ENCODE assay signal across 8 cellular contexts in genomic region chr3:123979525-123980481, GRCh38. TPM values are rescaled to one million over a fixed set of nuclear protein-coding genes. Genes with fewer than 3 reads are reported as not detected.
DNase-seq lines count a peak whose midpoint lies in the region; ATAC-seq and TF ChIP-seq lines count a peak whose summit lies in the region.
"Not testable (repeated sequence)": the region's sequence is repeated elsewhere in the genome, so short reads cannot be mapped to it uniquely, and the experiment has no call there.

No MANE protein-coding gene starts in this region.

- TF ChIP-seq POLR2A in stomach (IDR thresholded peaks at IDR 0.05): not testable (repeated sequence)

- H3K4me3 ChIP-seq in mammary epithelial cell (replicated peaks in 1 of 3; ENCODE audit: insufficient read depth in 1 of 3, low read depth in 2 of 3, low read length in 3 of 3) (peak overlapping the region in 2 of 3 experiments; percentile 20 to 34), left ventricle myocardium inferior (peak overlapping the region; percentile 53), stomach (peak overlapping the region; percentile 31 to 43 (median 32))

- dilution Hi-C loops in mammary epithelial cell (cut with HindIII; ENCODE audit: low sequenced_read_pairs): not testable (repeated sequence)

- H3K36me3 ChIP-seq in mammary epithelial cell (ENCODE audit: insufficient read depth, low read length); left ventricle myocardium inferior; stomach: not testable (repeated sequence)

- not testable (repeated sequence) for H3K9me3 Mint-ChIP-seq in natural killer cell

- H3K36me3 Mint-ChIP-seq in natural killer cell: not testable (repeated sequence)

- 10% methylated on average over 22 of the region's 29 CpGs for WGBS in mammary epithelial cell (ENCODE audit: low coverage, missing lambda C conversion rate)
- 9 to 18% (median 11%) methylated on average over 25 to 28 of the region's 29 CpGs for WGBS in stomach, 5 donors

- DNase-seq in COLO829 (ENCODE audit: low spot score): peak; percentile 51
- DNase-seq in NCI-H2227 (lab: John Stamatoyannopoulos, UW; ENCODE audit: unreplicated experiment): peak; percentile 74
- DNase-seq in mammary epithelial cell: peak; percentile 19
- not testable (repeated sequence) for DNase-seq in left ventricle myocardium inferior, natural killer cell
- DNase-seq in stomach: peak; percentile 31

- peak; percentile 50 for ATAC-seq in HG02610 (IDR thresholded peaks at IDR 0.05; ENCODE audit: unreplicated experiment)
- ATAC-seq in natural killer cell: peak; percentile 76 to 90 (median 88)

- H3K27me3 ChIP-seq in mammary epithelial cell (ENCODE audit: insufficient read depth, low read length): not testable (repeated sequence)
- H3K27me3 ChIP-seq in left ventricle myocardium inferior (ENCODE audit: low read depth): peaks cover 36% of the 10 kb centered on the region
- peaks cover 0 to 31% (median 8%) of the 10 kb centered on the region in 3 donors for H3K27me3 ChIP-seq in stomach

- H3K9me3 ChIP-seq in mammary epithelial cell (replicated peaks; ENCODE audit: insufficient read depth, low read length); left ventricle myocardium inferior (replicated peaks); stomach: not testable (repeated sequence)

- H2AFZ ChIP-seq in mammary epithelial cell (ENCODE audit: low read depth, low read length): peak overlapping the region; percentile 85

- intact Hi-C loops in mammary epithelial cell (cut with micrococcal nuclease): loop anchor here (1.0 to 5.0 kb wide), 2 partner anchors 258 to 328 kb away; no protein-coding TSS in a partner anchor
- intact Hi-C loops in left ventricle myocardium inferior (cut with micrococcal nuclease); natural killer cell (cut with micrococcal nuclease); stomach (cut with DNase I; ENCODE audit: low total_unique reads): not testable (repeated sequence)

- peak overlapping the region; percentile 83 for H3K4me2 ChIP-seq in mammary epithelial cell (ENCODE audit: insufficient read depth, low read depth, low read length)

- not testable (repeated sequence) for H3K4me1 Mint-ChIP-seq in natural killer cell

- H4K20me1 ChIP-seq in mammary epithelial cell (ENCODE audit: insufficient read depth, low read length): not testable (repeated sequence)

- H3K9ac ChIP-seq in mammary epithelial cell (ENCODE audit: insufficient read depth, low read length): not testable (repeated sequence)

- H3K4me1 ChIP-seq in mammary epithelial cell (ENCODE audit: insufficient read depth, low read length): peaks cover 28% of the 10 kb centered on the region
- not testable (repeated sequence) for H3K4me1 ChIP-seq in left ventricle myocardium inferior, stomach

- TF ChIP-seq EP300 in stomach (IDR thresholded peaks at IDR 0.05): not testable (repeated sequence)

- peaks cover 22 to 48% of the 10 kb centered on the region in 2 donors for H3K27me3 Mint-ChIP-seq in natural killer cell (ENCODE audit: low read depth in 2 of 2)

- TF ChIP-seq CTCF in VCaP (conservative IDR thresholded peaks at IDR 0.05): peak; percentile 86
- peak; percentile 44 to 54 for TF ChIP-seq CTCF in mammary epithelial cell (conservative IDR thresholded peaks at IDR 0.05 in 1 of 2, IDR thresholded peaks at IDR 0.05 in 1 of 2; ENCODE audit: extremely low read depth in 1 of 2, insufficient read depth in 1 of 2, low read depth in 1 of 2, low read length in 2 of 2)
- peak; percentile 82 for TF ChIP-seq CTCF in left ventricle myocardium inferior (IDR thresholded peaks at IDR 0.05; ENCODE audit: borderline replicate concordance)
- TF ChIP-seq CTCF in natural killer cell (IDR thresholded peaks at IDR 0.05): peak; percentile 75
- TF ChIP-seq CTCF in stomach (IDR thresholded peaks at IDR 0.05): peak in 5 of 7 experiments; percentile 49 to 71 (median 68)

- CTCF ChIA-PET in mammary epithelial cell (lab: Charles Lee; ENCODE audit: low non-redundant PET): interaction anchor here (0.6 kb wide), 1 partner anchor 39 kb away, joined by 4 read pairs; no protein-coding TSS in a partner anchor

- not testable (repeated sequence) for H3K27ac Mint-ChIP-seq in natural killer cell

- H3K79me2 ChIP-seq in mammary epithelial cell (ENCODE audit: insufficient read depth, low read length): not testable (repeated sequence)

- H3K27ac ChIP-seq in VCaP: 0 out of 2 replicates have a peak overlapping the region, but pooled peaks have one; percentile 18
- not testable (repeated sequence) for H3K27ac ChIP-seq in mammary epithelial cell (ENCODE audit: insufficient read depth, low read depth, low read length); left ventricle myocardium inferior (replicated peaks); stomach

- not testable (repeated sequence) for BruUV-seq in mammary epithelial cell (replicated peaks; lab: Mats Ljungman, UMichigan)

- in situ Hi-C loops in mammary epithelial cell (cut with MboI; ENCODE audit: low sequenced_read_pairs in 2 of 2): not testable (repeated sequence)

- not testable (repeated sequence) for H3K4me3 Mint-ChIP-seq in natural killer cell

RNA-seq across cellular contexts. Expression of gene ROPN1, which starts 12.1 kb away (rescaled TPM):
- total RNA-seq in mammary epithelial cell (under 1 TPM; 0.33 to 0.92 TPM), left ventricle myocardium inferior (not detected), natural killer cell (not detected), stomach (under 1 TPM in 1 of 5 donors, not detected in 4; 0.55 TPM)
- polyA plus RNA-seq in mammary epithelial cell (1.7 TPM), stomach (under 1 TPM in 1 of 3 donors, not detected in 2; 0.15 TPM)
- polyA minus RNA-seq in mammary epithelial cell: not detected

RNA-seq across cellular contexts. Expression of gene CCDC14, which starts 18.8 kb away (rescaled TPM):
- total RNA-seq in mammary epithelial cell: 10 to 100 TPM; 34.1 to 39.7 TPM
- polyA plus RNA-seq in mammary epithelial cell: 28.5 TPM
- 7.5 TPM for polyA minus RNA-seq in mammary epithelial cell
- 6.9 TPM for total RNA-seq in left ventricle myocardium inferior
- total RNA-seq in natural killer cell: 10 to 100 TPM; 34.7 to 38.5 (median 37.8) TPM
- total RNA-seq in stomach: 100 to 1,000 TPM in 2 of 5 donors, 10 to 100 TPM in 3; 47.3 to 127 (median 97.2) TPM
- 10 to 100 TPM in 1 of 3 donors, 1 to 10 TPM in 2; 3.9 to 23.6 (median 6.9) TPM for polyA plus RNA-seq in stomach

RNA-seq across cellular contexts. Expression of gene KALRN, which starts 53.4 kb away (rescaled TPM):
- total RNA-seq in mammary epithelial cell (1 to 10 TPM; 1.4 to 4.3 TPM), left ventricle myocardium inferior (74.6 TPM), natural killer cell (1 to 10 TPM; 1.5 to 4.2 (median 2.3) TPM), stomach (100 to 1,000 TPM in 1 of 5 donors, 10 to 100 TPM in 4; 23.8 to 133 (median 93.8) TPM)
- polyA plus RNA-seq in mammary epithelial cell (0.76 TPM), stomach (10 to 100 TPM in 2 of 3 donors, 1 to 10 TPM in 1; 8.3 to 40.2 (median 19.5) TPM)
- polyA minus RNA-seq in mammary epithelial cell: not detected

Comparison
In these comparisons a context has a peak if more than half of its experiments do, and no peak if none do; other contexts are left out.
1. RNA of gene KALRN, which starts 53.4 kb away (total RNA-seq): 23.8 to 133 TPM in stomach and 74.6 TPM in left ventricle myocardium inferior (single experiment); 1.4 to 4.3 TPM in mammary epithelial cell and 1.5 to 4.2 TPM in natural killer cell; every median in the first group is over 4 times any median in the second.
2. Peak in every context shown above with its lines, with median percentiles within 50 percentile points of each other: CTCF ChIP-seq and H3K4me3 ChIP-seq.